1 cellular context compared by ENCODE assay signal in the genomic region with DNA sequence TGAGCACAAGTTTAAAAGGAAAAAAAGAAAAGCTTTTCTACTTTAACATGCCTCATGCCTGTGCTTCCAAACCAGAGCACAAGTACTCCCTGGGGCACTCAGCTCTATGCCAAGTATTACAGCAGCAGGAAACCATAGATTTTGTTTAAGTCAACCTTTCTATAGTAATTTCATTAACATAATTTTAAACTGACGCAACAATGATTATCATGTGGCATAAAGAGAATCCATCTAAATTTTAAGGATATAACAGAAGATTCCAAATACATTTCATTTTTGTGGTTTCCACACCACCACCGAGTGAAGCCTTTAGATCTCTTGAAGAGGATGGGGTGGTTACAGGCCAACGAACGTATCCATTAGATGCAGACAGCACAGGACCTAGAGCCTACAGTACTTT.
A peak's percentile ranks its signal among the peaks of the same experiment; 100 is the strongest.
TF ChIP-seq lines count a peak whose summit lies in the region.

No MANE protein-coding gene starts in this region.

TF ChIP-seq in SK-N-SH treated with all-trans-retinoic acid at 6 μM for 48 hours, 23 proteins besides CTCF, POLR2A, EP300 and RAD21 (continued from another document):
- TF ChIP-seq RARB (CRISPR knock-in tag; IDR thresholded peaks at IDR 0.05), result no peak
- no peak for TF ChIP-seq ZNF8 (CRISPR knock-in tag; IDR thresholded peaks at IDR 0.05)
- TF ChIP-seq CREB5 (CRISPR knock-in tag; IDR thresholded peaks at IDR 0.05; ENCODE audit: low read depth), result peak; percentile 59; the same call in 1 of the 2 replicates
TF ChIP-seq in SK-N-SH treated with all-trans-retinoic acid at 6 μM for 48 hours: peak in this region for 3.
